Comparison of ENCODE assay signal across 30 cellular contexts in genomic region chr20:48069626-48070025, GRCh38.
"Had no signal": no experiment of that assay in that cellular context is flagged by ENCODE, and none has a peak within 500 bp of the region (broad histone marks: within the 10 kb centered on the region; RNA-seq: fewer than 3 reads in every experiment).

No MANE protein-coding gene starts in this region.

- H3K36me3 ChIP-seq: brain microvascular endothelial cell, lower lobe of right lung, pancreas, prostate gland, tibial artery, upper lobe of right lung had no signal

- H3K27me3 ChIP-seq: brain microvascular endothelial cell, tibial artery, upper lobe of right lung had no signal

- H3K4me3 ChIP-seq: lower lobe of right lung, pancreas, prostate gland, tibial artery, upper lobe of right lung had no signal

- DNase-seq: activated B cell treated with CpG ODN at 0.5 μM for 24 hours; activated CD4-positive, alpha-beta T cell treated with anti-CD3 and anti-CD28 coated beads, Interleukin-2, amount 50 U/mL, for 1 hour; activated CD8-positive, alpha-beta T cell treated with anti-CD3 and anti-CD28 coated beads for 36 hours; activated gamma-delta T cell treated with Interleukin-2 at 50 U/mL for 16 hours; activated naive CD4-positive, alpha-beta T cell treated with anti-CD3 and anti-CD28 coated beads, Interleukin-2, amount 50 U/mL, for 16 hours; activated T-cell treated with anti-CD3 and anti-CD28 coated beads, Interleukin-2, amount 50 U/mL, for 4 hours; amniotic stem cell; brain microvascular endothelial cell; cortex of kidney; effector memory CD8-positive, alpha-beta T cell; erythroblast; foreskin fibroblast; kidney glomerular epithelial cell; lower lobe of right lung; mesenchymal stem cell; naive thymus-derived CD8-positive, alpha-beta T cell; nucleus accumbens; pancreas; retina; small intestine; stimulated activated CD4-positive, alpha-beta T cell treated with anti-CD3 and anti-CD28 coated beads, Interleukin-4, amount 100 ng/mL, for 4 hours; stimulated activated CD8-positive, alpha-beta memory T cell treated with anti-CD3 and anti-CD28 coated beads, Interleukin-4, amount 100 ng/mL, for 48 hours; stimulated activated naive CD8-positive, alpha-beta T cell treated with anti-CD3 and anti-CD28 coated beads, Interleukin-15, amount 100 ng/mL, for 72 hours; tibial artery; upper lobe of right lung had no signal

- ATAC-seq: activated CD8-positive, alpha-beta T cell treated with anti-CD3 and anti-CD28 coated beads for 36 hours; activated T-cell treated with anti-CD3 and anti-CD28 coated beads, Interleukin-2, amount 50 U/mL, for 4 hours; activated T-helper 17 cell treated with anti-CD3 and anti-CD28 coated beads, Interleukin-2, amount 50 U/mL, for 72 hours; effector memory CD8-positive, alpha-beta T cell; left lobe of liver; lower lobe of right lung; naive thymus-derived CD8-positive, alpha-beta T cell; pancreas; sciatic nerve; stimulated activated memory B cell treated with anti-CD40 and anti-IgM and Interleukin-4, amounts not matched to agents 10 μg/mL and 1 μg/mL and 100 μg/mL, for 72 hours; stimulated activated naive CD8-positive, alpha-beta T cell treated with anti-CD3 and anti-CD28 coated beads, Interleukin-15, amount 100 ng/mL, for 72 hours; upper lobe of right lung had no signal

- H3K9me3 ChIP-seq: lower lobe of right lung, pancreas, prostate gland, tibial artery, upper lobe of right lung had no signal

- H3K27ac ChIP-seq: brain microvascular endothelial cell, lower lobe of right lung, pancreas, prostate gland, tibial artery, upper lobe of right lung had no signal

- H3K4me1 ChIP-seq: lower lobe of right lung, pancreas, prostate gland, upper lobe of right lung had no signal
